1 cellular context compared by ENCODE assay signal in genomic region chr3:129428382-129429079, GRCh38.
A peak's percentile ranks its signal among the peaks of the same experiment; 100 is the strongest.
TF ChIP-seq lines count a peak whose summit lies in the region.

Gene EFCAB12, minus strand, starts transcription at chr3:129428636. Its CDS starts 148 bp downstream, at chr3:129428488.

TF ChIP-seq in GM12878, 131 proteins besides CTCF, POLR2A, EP300 and RAD21 (continued from another document):
- TF ChIP-seq IRF3 (IDR thresholded peaks at IDR 0.05) (no peak), FOXM1 (IDR thresholded peaks at IDR 0.05; ENCODE audit: low read depth, low read length) (0 out of 2 replicates have a peak, but pooled peaks have one; percentile 26), FOS (IDR thresholded peaks at IDR 0.05; ENCODE audit: borderline replicate concordance, extremely low read depth, insufficient read length) (no peak), BMI1 (IDR thresholded peaks at IDR 0.05; ENCODE audit: borderline replicate concordance) (peak; percentile 90), SP1 (IDR thresholded peaks at IDR 0.05; ENCODE audit: low read depth, low read length) (peak; percentile 65), MEF2A (IDR thresholded peaks at IDR 0.05; ENCODE audit: insufficient read depth, low read depth, low read length) (no peak), POLR2AphosphoS2 (IDR thresholded peaks at IDR 0.05; ENCODE audit: low read depth, low read length) (no peak), SUPT20H (IDR thresholded peaks at IDR 0.05; ENCODE audit: borderline replicate concordance, control insufficient read depth, low read depth, low read length) (no peak)
